ENCODE assay signal across 27 cellular contexts in the genomic region with DNA sequence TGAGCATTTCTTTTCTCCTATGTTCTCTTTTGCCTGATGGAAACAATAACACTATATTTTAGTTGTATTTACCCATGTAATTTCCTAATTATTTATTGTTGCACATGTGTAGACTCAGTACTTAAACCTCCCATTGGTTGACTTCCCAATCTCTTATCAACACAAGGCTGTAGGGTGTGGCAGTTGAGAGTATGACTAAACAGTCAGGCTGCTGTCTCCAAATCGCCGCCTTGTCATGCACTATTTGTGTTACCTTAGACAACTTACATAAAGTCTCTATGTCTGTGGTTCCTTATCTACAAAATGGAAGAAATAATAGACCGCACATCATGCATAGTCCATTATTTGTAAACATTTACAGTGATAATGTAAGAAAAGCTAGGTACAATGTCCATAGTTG.
DNase-seq lines count a peak whose midpoint lies in the region; ATAC-seq, FAIRE-seq and TF ChIP-seq lines count a peak whose summit lies in the region.
"Had no signal": no experiment of that assay in that cellular context is flagged by ENCODE, and none has a peak within 500 bp of the region (broad histone marks: within the 10 kb centered on the region; RNA-seq: fewer than 3 reads in every experiment).

No MANE protein-coding gene starts in this region.

- peaks cover 14% of the 10 kb centered on the region for H3K4me1 Mint-ChIP-seq in astrocyte (ENCODE audit: low read depth, unreplicated experiment)
- no peaks in the 10 kb centered on the region for H3K4me1 Mint-ChIP-seq in activated naive CD4-positive, alpha-beta T cell treated with anti-CD3 and anti-CD28 coated beads for 36 hours (ENCODE audit: low read depth)
- H3K4me1 Mint-ChIP-seq: activated CD4-positive, alpha-beta T cell treated with anti-CD3 and anti-CD28 coated beads, Interleukin-2, amount 10 ng/mL, durations not matched to agents 7 days and 5 days; activated CD8-positive, alpha-beta memory T cell treated with anti-CD3 and anti-CD28 coated beads, Interleukin-2, amount 10 ng/mL, durations not matched to agents 7 days and 5 days; central memory CD8-positive, alpha-beta T cell; IgD-negative memory B cell; natural killer cell; stimulated activated memory B cell treated with anti-CD40 and anti-IgM and Interleukin-4, amounts not matched to agents 10 μg/mL and 1 μg/mL and 100 μg/mL, for 72 hours had no signal

- POLR2A ChIA-PET in HEK293T (lab: Yijun Ruan, JAX), result no interaction called here

- H3K36me3 ChIP-seq in astrocyte (ENCODE audit: insufficient read depth, low read length), result no peaks in the 10 kb centered on the region
- H3K36me3 ChIP-seq: spleen, suprapubic skin, WERI-Rb-1 had no signal

- H3K27ac Mint-ChIP-seq in astrocyte (ENCODE audit: unreplicated experiment), result no peak overlapping the region
- no peak overlapping the region for H3K27ac Mint-ChIP-seq in activated naive CD4-positive, alpha-beta T cell treated with anti-CD3 and anti-CD28 coated beads for 36 hours
- H3K27ac Mint-ChIP-seq: activated CD4-positive, alpha-beta T cell treated with anti-CD3 and anti-CD28 coated beads, Interleukin-2, amount 10 ng/mL, durations not matched to agents 7 days and 5 days; activated CD8-positive, alpha-beta memory T cell treated with anti-CD3 and anti-CD28 coated beads, Interleukin-2, amount 10 ng/mL, durations not matched to agents 7 days and 5 days; activated naive CD4-positive, alpha-beta T cell treated with anti-CD3 and anti-CD28 coated beads, Interleukin-2, amount 50 U/mL, for 72 hours; activated T-cell treated with anti-CD3 and anti-CD28 coated beads, Interleukin-2, amount 50 U/mL, for 72 hours; IgD-negative memory B cell; natural killer cell; stimulated activated memory B cell treated with anti-CD40 and anti-IgM and Interleukin-4, amounts not matched to agents 10 μg/mL and 1 μg/mL and 100 μg/mL, for 72 hours had no signal

- no peak overlapping the region for H3K27ac ChIP-seq in astrocyte (ENCODE audit: low read depth, low read length)
- H3K27ac ChIP-seq: spleen, suprapubic skin, WERI-Rb-1 had no signal

- no peak for TF ChIP-seq CTCF in astrocyte (IDR thresholded peaks at IDR 0.05; ENCODE audit: insufficient read depth, low read depth, low read length)

- no peak for FAIRE-seq in astrocyte (lab: Jason Lieb, UNC)
- FAIRE-seq: urothelium cell line had no signal

- H3K4me2 ChIP-seq in astrocyte (ENCODE audit: low read length), result no peak overlapping the region

- no peak overlapping the region for H3K9ac ChIP-seq in astrocyte (ENCODE audit: low read length)

- H3K4me1 ChIP-seq in astrocyte (ENCODE audit: insufficient read depth, low read length), result no peaks in the 10 kb centered on the region
- H3K4me1 ChIP-seq: spleen had no signal

- H3K79me2 ChIP-seq in astrocyte (ENCODE audit: insufficient read depth, low read length), result no peaks in the 10 kb centered on the region

- H3K27me3 Mint-ChIP-seq in astrocyte (ENCODE audit: low read depth, unreplicated experiment), result no peaks in the 10 kb centered on the region
- H3K27me3 Mint-ChIP-seq in activated naive CD4-positive, alpha-beta T cell treated with anti-CD3 and anti-CD28 coated beads for 36 hours (ENCODE audit: low read depth), result peaks cover 13% of the 10 kb centered on the region
- H3K27me3 Mint-ChIP-seq: activated CD8-positive, alpha-beta memory T cell treated with anti-CD3 and anti-CD28 coated beads, Interleukin-2, amount 10 ng/mL, durations not matched to agents 7 days and 5 days; IgD-negative memory B cell; stimulated activated memory B cell treated with anti-CD40 and anti-IgM and Interleukin-4, amounts not matched to agents 10 μg/mL and 1 μg/mL and 100 μg/mL, for 72 hours had no signal

- H3K27me3 ChIP-seq in astrocyte (ENCODE audit: insufficient read depth, low read length), result no peaks in the 10 kb centered on the region
- H3K27me3 ChIP-seq: spleen, suprapubic skin had no signal

- intact Hi-C loops in left colon (cut with DNase I, micrococcal nuclease), result no loop called here
- intact Hi-C loops in activated naive CD4-positive, alpha-beta T cell treated with anti-CD3 and anti-CD28 coated beads for 36 hours (cut with micrococcal nuclease), result no loop called here

- H3K9me3 ChIP-seq in astrocyte (ENCODE audit: insufficient read depth, low read depth, low read length), result no peaks in the 10 kb centered on the region
- H3K9me3 ChIP-seq: suprapubic skin had no signal

- H3K9me3 Mint-ChIP-seq in astrocyte (ENCODE audit: unreplicated experiment), result no peaks in the 10 kb centered on the region
- peaks cover 6% of the 10 kb centered on the region for H3K9me3 Mint-ChIP-seq in activated naive CD4-positive, alpha-beta T cell treated with anti-CD3 and anti-CD28 coated beads for 36 hours
- H3K9me3 Mint-ChIP-seq: activated CD4-positive, alpha-beta T cell treated with anti-CD3 and anti-CD28 coated beads, Interleukin-2, amount 10 ng/mL, durations not matched to agents 7 days and 5 days had no signal

- CTCF ChIA-PET in activated naive CD4-positive, alpha-beta T cell treated with anti-CD3 and anti-CD28 coated beads for 36 hours (lab: Charles Lee), result no interaction called here
- CTCF ChIA-PET in HEK293T (lab: Yijun Ruan, JAX), result no interaction called here

- H2AFZ ChIP-seq in astrocyte (ENCODE audit: low read depth, low read length), result no peak overlapping the region

- no peaks in the 10 kb centered on the region for H3K36me3 Mint-ChIP-seq in astrocyte (ENCODE audit: low read depth, unreplicated experiment)
- H3K36me3 Mint-ChIP-seq in activated naive CD4-positive, alpha-beta T cell treated with anti-CD3 and anti-CD28 coated beads for 36 hours (ENCODE audit: low read depth), result no peaks in the 10 kb centered on the region
- H3K36me3 Mint-ChIP-seq: activated CD8-positive, alpha-beta memory T cell treated with anti-CD3 and anti-CD28 coated beads, Interleukin-2, amount 10 ng/mL, durations not matched to agents 7 days and 5 days; activated naive CD4-positive, alpha-beta T cell treated with anti-CD3 and anti-CD28 coated beads, Interleukin-2, amount 50 U/mL, for 72 hours; IgD-negative memory B cell; natural killer cell; stimulated activated memory B cell treated with anti-CD40 and anti-IgM and Interleukin-4, amounts not matched to agents 10 μg/mL and 1 μg/mL and 100 μg/mL, for 72 hours had no signal

- H3K4me3 Mint-ChIP-seq in astrocyte (ENCODE audit: unreplicated experiment), result no peak overlapping the region
- no peak overlapping the region for H3K4me3 Mint-ChIP-seq in activated naive CD4-positive, alpha-beta T cell treated with anti-CD3 and anti-CD28 coated beads for 36 hours
- H3K4me3 Mint-ChIP-seq: activated CD4-positive, alpha-beta T cell treated with anti-CD3 and anti-CD28 coated beads, Interleukin-2, amount 10 ng/mL, durations not matched to agents 7 days and 5 days; activated CD8-positive, alpha-beta memory T cell treated with anti-CD3 and anti-CD28 coated beads, Interleukin-2, amount 10 ng/mL, durations not matched to agents 7 days and 5 days; activated T-cell treated with anti-CD3 and anti-CD28 coated beads, Interleukin-2, amount 50 U/mL, for 72 hours; central memory CD8-positive, alpha-beta T cell; IgD-negative memory B cell; natural killer cell; stimulated activated memory B cell treated with anti-CD40 and anti-IgM and Interleukin-4, amounts not matched to agents 10 μg/mL and 1 μg/mL and 100 μg/mL, for 72 hours had no signal

- no peak overlapping the region for H3K4me3 ChIP-seq in astrocyte (ENCODE audit: insufficient read depth, low read depth, low read length)
- H3K4me3 ChIP-seq: spleen, suprapubic skin had no signal

- DNase-seq in CMK (ENCODE audit: low read depth) (peak; percentile 15), NCI-H69 (lab: John Stamatoyannopoulos, UW) (peak; percentile 60), astrocyte (ENCODE audit: low read depth) (peak; percentile 73), left colon (no peak), NCI-H510A (lab: John Stamatoyannopoulos, UW) (no peak), HEK293T (ENCODE audit: extremely low spot score) (no peak)
- no peak for DNase-seq in activated naive CD4-positive, alpha-beta T cell treated with anti-CD3 and anti-CD28 coated beads for 36 hours
- DNase-seq: activated CD4-positive, alpha-beta T cell treated with anti-CD3 and anti-CD28 coated beads, Interleukin-2, amount 10 ng/mL, durations not matched to agents 7 days and 5 days; activated CD8-positive, alpha-beta memory T cell treated with anti-CD3 and anti-CD28 coated beads, Interleukin-2, amount 10 ng/mL, durations not matched to agents 7 days and 5 days; activated T-cell treated with anti-CD3 and anti-CD28 coated beads, Interleukin-2, amount 50 U/mL, for 72 hours; aorta; dermis blood vessel endothelial cell; DMS79 treated with DMSO at 0.1 percent for 48 hours; mesenchymal stem cell; natural killer cell; NCI-H2081 treated with DMSO at 0.1 percent for 48 hours; retina; spleen; stimulated activated CD4-positive, alpha-beta T cell treated with anti-CD3 and anti-CD28 coated beads, Interleukin-2, amount 100 ng/mL, for 48 hours; WERI-Rb-1 had no signal

- no peaks in the 10 kb centered on the region for H4K20me1 ChIP-seq in astrocyte (ENCODE audit: insufficient read depth, low read length)

- peak; percentile 54 for ATAC-seq in left colon
- no peak for ATAC-seq in GM18517 (IDR thresholded peaks at IDR 0.05; ENCODE audit: unreplicated experiment)
- ATAC-seq: activated CD8-positive, alpha-beta memory T cell treated with anti-CD3 and anti-CD28 coated beads, Interleukin-2, amount 10 ng/mL, durations not matched to agents 7 days and 5 days; activated naive CD4-positive, alpha-beta T cell treated with anti-CD3 and anti-CD28 coated beads, Interleukin-2, amount 50 U/mL, for 72 hours; activated T-cell treated with anti-CD3 and anti-CD28 coated beads, Interleukin-2, amount 50 U/mL, for 72 hours; natural killer cell; stimulated activated memory B cell treated with anti-CD40 and anti-IgM and Interleukin-4, amounts not matched to agents 10 μg/mL and 1 μg/mL and 100 μg/mL, for 72 hours had no signal

TF ChIP-seq in HEK293T, 16 proteins besides CTCF, POLR2A, EP300 and RAD21 (continues in another document):
- TF ChIP-seq ELF4 (IDR thresholded peaks at IDR 0.05), result no peak
- TF ChIP-seq FOXA1 (IDR thresholded peaks at IDR 0.05), result no peak
- no peak for TF ChIP-seq NFRKB (IDR thresholded peaks at IDR 0.05)
- TF ChIP-seq FOXK2 (IDR thresholded peaks at IDR 0.05), result no peak
- no peak for TF ChIP-seq CTBP1 (IDR thresholded peaks at IDR 0.05; ENCODE audit: borderline replicate concordance)
- TF ChIP-seq SP1 (IDR thresholded peaks at IDR 0.05), result no peak
- TF ChIP-seq HDGF (IDR thresholded peaks at IDR 0.05; ENCODE audit: borderline replicate concordance), result no peak
- TF ChIP-seq ZNF384 (IDR thresholded peaks at IDR 0.05), result no peak
- no peak for TF ChIP-seq BHLHE40 (IDR thresholded peaks at IDR 0.05; ENCODE audit: borderline replicate concordance)

Comparison
In these comparisons a context has a peak if more than half of its experiments do, and no peak if none do; other contexts are left out.
1. DNase-seq: peak in CMK (single experiment), NCI-H69 (single experiment) and astrocyte (single experiment); none in left colon (0 of 2), activated naive CD4-positive, alpha-beta T cell treated with anti-CD3 and anti-CD28 coated beads for 36 hours (single experiment), NCI-H510A (single experiment) and HEK293T (single experiment).